1 cellular context compared by ENCODE assay signal in the genomic region with DNA sequence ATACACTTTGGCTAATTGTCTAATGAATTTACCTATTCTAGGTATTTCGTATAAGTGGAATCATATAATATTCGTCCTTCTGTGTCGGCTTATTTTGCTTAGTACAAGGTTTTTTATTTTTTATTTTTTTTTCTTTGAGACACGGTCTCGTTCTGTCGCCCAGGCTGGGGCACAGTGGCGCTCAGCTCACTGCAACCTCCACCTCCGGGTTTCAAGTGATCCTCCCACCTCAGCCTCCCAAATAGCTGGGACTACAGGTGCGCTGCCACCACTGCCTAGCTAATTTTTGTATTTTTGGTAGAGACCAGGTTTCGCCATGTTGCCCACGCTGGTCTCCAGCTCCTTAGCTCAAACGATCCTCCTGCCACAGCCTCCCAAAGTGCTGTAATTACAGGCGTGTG.
TF ChIP-seq lines count a peak whose summit lies in the region.

No MANE protein-coding gene starts in this region.

TF ChIP-seq in endothelial cell of umbilical vein, 7 proteins besides CTCF, POLR2A, EP300 and RAD21:
- TF ChIP-seq MYC (IDR thresholded peaks at IDR 0.05; ENCODE audit: low read depth, low read length) (no peak), JUN (IDR thresholded peaks at IDR 0.05; ENCODE audit: borderline replicate concordance, insufficient read depth, insufficient read length, low read depth) (no peak), POLR2AphosphoS5 (IDR thresholded peaks at IDR 0.05; ENCODE audit: insufficient read depth, low read depth, low read length) (no peak), GATA2 (IDR thresholded peaks at IDR 0.05; ENCODE audit: insufficient read depth, insufficient read length, low read depth, low read length) (no peak), EZH2 (IDR thresholded peaks at IDR 0.05; ENCODE audit: borderline replicate concordance, low read depth, low read length, severe bottlenecking) (no peak), FOS (IDR thresholded peaks at IDR 0.05; ENCODE audit: borderline replicate concordance, insufficient read depth, low read length) (no peak)
- TF ChIP-seq, protein P1, sequence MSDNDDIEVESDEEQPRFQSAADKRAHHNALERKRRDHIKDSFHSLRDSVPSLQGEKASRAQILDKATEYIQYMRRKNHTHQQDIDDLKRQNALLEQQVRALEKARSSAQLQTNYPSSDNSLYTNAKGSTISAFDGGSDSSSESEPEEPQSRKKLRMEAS (IDR thresholded peaks at IDR 0.05; ENCODE audit: insufficient read depth, insufficient read length) = no peak
TF ChIP-seq in endothelial cell of umbilical vein: peak in this region for 0.
